In the genomic region with DNA sequence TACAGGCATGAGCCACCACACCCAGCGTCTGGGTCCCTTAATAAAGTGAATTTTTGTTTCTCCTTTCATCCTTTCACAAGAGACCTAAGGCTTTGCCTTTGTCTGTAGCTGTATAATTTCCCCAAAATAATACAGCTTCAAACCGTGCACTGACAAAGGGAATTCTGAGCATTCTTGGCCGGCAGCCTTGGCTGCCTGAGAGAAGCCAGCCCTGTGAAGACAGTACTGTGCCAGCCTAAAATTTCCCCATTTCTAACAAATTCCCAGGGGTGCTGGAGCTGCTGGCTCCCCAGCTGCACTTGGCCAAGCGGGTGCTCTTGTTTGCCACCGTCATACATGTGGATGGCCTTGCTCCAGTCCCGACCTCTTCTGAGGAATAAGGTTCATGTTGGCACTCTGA, we compare ENCODE assay signal across 29 cellular contexts.
DNase-seq lines count a peak whose midpoint lies in the region; ATAC-seq and TF ChIP-seq lines count a peak whose summit lies in the region.
"Had no signal": no experiment of that assay in that cellular context is flagged by ENCODE, and none has a peak within 500 bp of the region (broad histone marks: within the 10 kb centered on the region; RNA-seq: fewer than 3 reads in every experiment).

No MANE protein-coding gene starts in this region.

- H3K4me1 ChIP-seq in subcutaneous abdominal adipose tissue (ENCODE audit: control insufficient read depth in 5 of 5, insufficient read depth in 5 of 5, low read length in 5 of 5): peaks cover 0 to 14% (median 11%) of the 10 kb centered on the region in 5 donors
- H3K4me1 ChIP-seq: psoas muscle, SJSA1 had no signal

- H3K27me3 ChIP-seq in subcutaneous abdominal adipose tissue (ENCODE audit: control insufficient read depth in 5 of 5, insufficient read depth in 4 of 5, low read length in 5 of 5): no peaks in the 10 kb centered on the region
- H3K27me3 ChIP-seq: cardiac muscle cell, stomach had no signal

- DNase-seq in GM03348 (ENCODE audit: low spot score): peak; percentile 33
- no peak for DNase-seq in coronary artery (ENCODE audit: low spot score)
- DNase-seq in inferior parietal cortex (ENCODE audit: extremely low spot score): peak; percentile 35
- DNase-seq in effector CD8-positive, alpha-beta T cell (lab: John Stamatoyannopoulos, UW): no peak
- no peak for DNase-seq in stimulated activated CD4-positive, alpha-beta T cell treated with anti-CD3 and anti-CD28 coated beads, Interleukin-2, amount 100 ng/mL, for 48 hours
- DNase-seq in activated CD4-positive, alpha-beta T cell treated with anti-CD3 and anti-CD28 coated beads, Interleukin-2, amount 10 ng/mL, durations not matched to agents 7 days and 5 days: no peak
- DNase-seq: activated CD4-positive, alpha-beta T cell treated with anti-CD3 and anti-CD28 coated beads, Interleukin-2, amount 50 U/mL, for 4 hours; activated CD4-positive, CD25-positive, alpha-beta regulatory T cell; activated CD8-positive, alpha-beta memory T cell treated with anti-CD3 and anti-CD28 coated beads, Interleukin-2, amount 50 U/mL, for 4 hours; activated naive CD4-positive, alpha-beta T cell treated with anti-CD3 and anti-CD28 coated beads, Interleukin-2, amount 10 ng/mL, durations not matched to agents 7 days and 5 days; amniotic stem cell; Calu3; GM23248; KG1; kidney glomerular epithelial cell; MM.1S; NCI-H1417; NCI-H2081 treated with DMSO at 0.1 percent for 48 hours; NCI-H345; NCI-H774; psoas muscle; stomach had no signal

- ATAC-seq in GM21526 (IDR thresholded peaks at IDR 0.05; ENCODE audit: low FRiP score, unreplicated experiment): no peak
- ATAC-seq: psoas muscle had no signal

- peak overlapping the region; percentile 30 to 61 for H3K27ac ChIP-seq in coronary artery
- H3K27ac ChIP-seq in subcutaneous abdominal adipose tissue (ENCODE audit: low read depth, low read length): peak overlapping the region; percentile 26
- H3K27ac ChIP-seq: C4-2B, cardiac muscle cell, GM23248, psoas muscle, SJSA1 had no signal

- no peaks in the 10 kb centered on the region for H3K4me1 Mint-ChIP-seq in activated CD4-positive, alpha-beta T cell treated with anti-CD3 and anti-CD28 coated beads, Interleukin-2, amount 10 ng/mL, durations not matched to agents 7 days and 5 days
- H3K4me1 Mint-ChIP-seq: activated naive CD4-positive, alpha-beta T cell treated with anti-CD3 and anti-CD28 coated beads, Interleukin-2, amount 10 ng/mL, durations not matched to agents 7 days and 5 days had no signal

- CTCF ChIA-PET in activated CD4-positive, alpha-beta T cell treated with anti-CD3 and anti-CD28 coated beads, Interleukin-2, amount 10 ng/mL, durations not matched to agents 7 days and 5 days (lab: Charles Lee): no interaction called here

- no peak overlapping the region for H3K4me3 ChIP-seq in coronary artery
- H3K4me3 ChIP-seq in subcutaneous abdominal adipose tissue (ENCODE audit: low read depth in 1 of 5, low read length in 5 of 5): no peak overlapping the region
- H3K4me3 ChIP-seq: cardiac muscle cell, GM23248, psoas muscle, SJSA1, skin epidermis, stomach had no signal

- H3K9me3 ChIP-seq in subcutaneous abdominal adipose tissue (ENCODE audit: control insufficient read depth in 5 of 5, low read length in 5 of 5): no peaks in the 10 kb centered on the region
- H3K9me3 ChIP-seq: psoas muscle, SJSA1, stomach had no signal

- TF ChIP-seq CTCF in coronary artery (IDR thresholded peaks at IDR 0.05): no peak

- no peak overlapping the region for H3K27ac Mint-ChIP-seq in activated CD4-positive, alpha-beta T cell treated with anti-CD3 and anti-CD28 coated beads, Interleukin-2, amount 10 ng/mL, durations not matched to agents 7 days and 5 days
- H3K27ac Mint-ChIP-seq: activated naive CD4-positive, alpha-beta T cell treated with anti-CD3 and anti-CD28 coated beads, Interleukin-2, amount 10 ng/mL, durations not matched to agents 7 days and 5 days; type B pancreatic cell had no signal

- no peaks in the 10 kb centered on the region for H3K27me3 Mint-ChIP-seq in activated CD4-positive, alpha-beta T cell treated with anti-CD3 and anti-CD28 coated beads, Interleukin-2, amount 10 ng/mL, durations not matched to agents 7 days and 5 days
- H3K27me3 Mint-ChIP-seq: activated naive CD4-positive, alpha-beta T cell treated with anti-CD3 and anti-CD28 coated beads, Interleukin-2, amount 10 ng/mL, durations not matched to agents 7 days and 5 days; type B pancreatic cell had no signal

- no peak overlapping the region for H3K9ac ChIP-seq in subcutaneous abdominal adipose tissue (ENCODE audit: low read length in 5 of 5)
- H3K9ac ChIP-seq: GM23248 had no signal

- H3K36me3 ChIP-seq in subcutaneous abdominal adipose tissue (ENCODE audit: control insufficient read depth in 5 of 5, insufficient read depth in 5 of 5, low read length in 5 of 5): peaks cover 16 to 57% (median 22%) of the 10 kb centered on the region in 5 donors

- POLR2A ChIA-PET in activated CD4-positive, alpha-beta T cell treated with anti-CD3 and anti-CD28 coated beads, Interleukin-2, amount 10 ng/mL, durations not matched to agents 7 days and 5 days (lab: Charles Lee): no interaction called here

- H3K4me3 Mint-ChIP-seq in activated CD4-positive, alpha-beta T cell treated with anti-CD3 and anti-CD28 coated beads, Interleukin-2, amount 10 ng/mL, durations not matched to agents 7 days and 5 days: no peak overlapping the region
- H3K4me3 Mint-ChIP-seq: activated naive CD4-positive, alpha-beta T cell treated with anti-CD3 and anti-CD28 coated beads, Interleukin-2, amount 10 ng/mL, durations not matched to agents 7 days and 5 days; type B pancreatic cell had no signal

- H3K36me3 Mint-ChIP-seq in activated CD4-positive, alpha-beta T cell treated with anti-CD3 and anti-CD28 coated beads, Interleukin-2, amount 10 ng/mL, durations not matched to agents 7 days and 5 days (ENCODE audit: low read depth): peaks cover 10% of the 10 kb centered on the region

- H3K9me3 Mint-ChIP-seq in activated CD4-positive, alpha-beta T cell treated with anti-CD3 and anti-CD28 coated beads, Interleukin-2, amount 10 ng/mL, durations not matched to agents 7 days and 5 days: no peaks in the 10 kb centered on the region
- H3K9me3 Mint-ChIP-seq: activated naive CD4-positive, alpha-beta T cell treated with anti-CD3 and anti-CD28 coated beads, Interleukin-2, amount 10 ng/mL, durations not matched to agents 7 days and 5 days; type B pancreatic cell had no signal

Comparison
In these comparisons a context has a peak if more than half of its experiments do, and no peak if none do; other contexts are left out.
1. DNase-seq: peak in GM03348 (single experiment) and inferior parietal cortex (single experiment); none in coronary artery (single experiment), effector CD8-positive, alpha-beta T cell (single experiment), stimulated activated CD4-positive, alpha-beta T cell treated with anti-CD3 and anti-CD28 coated beads, Interleukin-2, amount 100 ng/mL, for 48 hours (0 of 2) and activated CD4-positive, alpha-beta T cell treated with anti-CD3 and anti-CD28 coated beads, Interleukin-2, amount 10 ng/mL, durations not matched to agents 7 days and 5 days (single experiment).